1 cellular context compared by ENCODE assay signal in the genomic region with DNA sequence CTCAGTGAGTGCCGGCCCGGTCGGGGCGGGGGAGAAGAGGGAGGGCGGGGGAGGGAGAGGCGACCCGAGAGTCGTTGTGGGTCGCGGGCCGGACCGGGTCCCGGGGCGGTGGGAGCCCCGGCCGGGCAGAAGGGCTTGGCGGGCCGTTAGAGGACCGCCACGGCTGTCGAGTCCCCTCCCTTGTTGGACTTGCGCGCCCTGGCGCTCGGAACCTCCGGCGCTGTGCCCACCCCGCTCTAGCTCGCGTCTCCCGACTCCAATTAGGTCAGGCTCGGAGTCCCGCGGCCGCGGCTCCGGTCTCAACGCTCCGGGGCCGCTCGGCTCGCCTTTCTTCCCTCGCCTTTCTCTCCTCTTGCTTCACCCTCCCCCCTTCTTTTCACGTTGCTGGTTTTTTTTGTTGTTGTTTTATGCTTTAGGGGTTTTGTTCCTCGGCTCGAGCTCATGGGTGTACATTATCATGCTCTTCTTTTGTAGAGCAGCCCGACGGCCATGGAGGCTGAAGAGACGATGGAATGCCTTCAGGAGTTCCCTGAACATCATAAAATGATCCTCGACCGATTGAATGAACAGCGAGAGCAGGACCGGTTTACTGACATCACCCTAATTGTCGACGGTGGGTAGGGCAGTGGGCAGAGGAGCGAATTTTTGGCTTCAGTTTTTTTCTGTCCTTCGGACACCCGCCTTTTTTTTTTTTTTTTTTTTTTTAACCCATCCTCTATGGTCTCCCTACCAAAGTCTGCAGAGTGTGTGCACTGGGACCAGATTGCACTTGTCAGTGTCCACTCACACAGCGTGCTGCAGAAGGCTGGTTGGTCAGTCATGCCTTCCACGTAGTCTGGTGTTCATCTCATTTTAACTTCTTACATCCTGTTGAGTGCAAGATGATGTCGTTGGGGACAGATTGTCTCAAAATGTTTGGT.
TF ChIP-seq lines count a peak whose summit lies in the region.

No MANE protein-coding gene starts in this region.

TF ChIP-seq in K562, 482 proteins besides CTCF, POLR2A, EP300 and RAD21 (continued from another document and continues in another):
- TF ChIP-seq, protein P1, sequence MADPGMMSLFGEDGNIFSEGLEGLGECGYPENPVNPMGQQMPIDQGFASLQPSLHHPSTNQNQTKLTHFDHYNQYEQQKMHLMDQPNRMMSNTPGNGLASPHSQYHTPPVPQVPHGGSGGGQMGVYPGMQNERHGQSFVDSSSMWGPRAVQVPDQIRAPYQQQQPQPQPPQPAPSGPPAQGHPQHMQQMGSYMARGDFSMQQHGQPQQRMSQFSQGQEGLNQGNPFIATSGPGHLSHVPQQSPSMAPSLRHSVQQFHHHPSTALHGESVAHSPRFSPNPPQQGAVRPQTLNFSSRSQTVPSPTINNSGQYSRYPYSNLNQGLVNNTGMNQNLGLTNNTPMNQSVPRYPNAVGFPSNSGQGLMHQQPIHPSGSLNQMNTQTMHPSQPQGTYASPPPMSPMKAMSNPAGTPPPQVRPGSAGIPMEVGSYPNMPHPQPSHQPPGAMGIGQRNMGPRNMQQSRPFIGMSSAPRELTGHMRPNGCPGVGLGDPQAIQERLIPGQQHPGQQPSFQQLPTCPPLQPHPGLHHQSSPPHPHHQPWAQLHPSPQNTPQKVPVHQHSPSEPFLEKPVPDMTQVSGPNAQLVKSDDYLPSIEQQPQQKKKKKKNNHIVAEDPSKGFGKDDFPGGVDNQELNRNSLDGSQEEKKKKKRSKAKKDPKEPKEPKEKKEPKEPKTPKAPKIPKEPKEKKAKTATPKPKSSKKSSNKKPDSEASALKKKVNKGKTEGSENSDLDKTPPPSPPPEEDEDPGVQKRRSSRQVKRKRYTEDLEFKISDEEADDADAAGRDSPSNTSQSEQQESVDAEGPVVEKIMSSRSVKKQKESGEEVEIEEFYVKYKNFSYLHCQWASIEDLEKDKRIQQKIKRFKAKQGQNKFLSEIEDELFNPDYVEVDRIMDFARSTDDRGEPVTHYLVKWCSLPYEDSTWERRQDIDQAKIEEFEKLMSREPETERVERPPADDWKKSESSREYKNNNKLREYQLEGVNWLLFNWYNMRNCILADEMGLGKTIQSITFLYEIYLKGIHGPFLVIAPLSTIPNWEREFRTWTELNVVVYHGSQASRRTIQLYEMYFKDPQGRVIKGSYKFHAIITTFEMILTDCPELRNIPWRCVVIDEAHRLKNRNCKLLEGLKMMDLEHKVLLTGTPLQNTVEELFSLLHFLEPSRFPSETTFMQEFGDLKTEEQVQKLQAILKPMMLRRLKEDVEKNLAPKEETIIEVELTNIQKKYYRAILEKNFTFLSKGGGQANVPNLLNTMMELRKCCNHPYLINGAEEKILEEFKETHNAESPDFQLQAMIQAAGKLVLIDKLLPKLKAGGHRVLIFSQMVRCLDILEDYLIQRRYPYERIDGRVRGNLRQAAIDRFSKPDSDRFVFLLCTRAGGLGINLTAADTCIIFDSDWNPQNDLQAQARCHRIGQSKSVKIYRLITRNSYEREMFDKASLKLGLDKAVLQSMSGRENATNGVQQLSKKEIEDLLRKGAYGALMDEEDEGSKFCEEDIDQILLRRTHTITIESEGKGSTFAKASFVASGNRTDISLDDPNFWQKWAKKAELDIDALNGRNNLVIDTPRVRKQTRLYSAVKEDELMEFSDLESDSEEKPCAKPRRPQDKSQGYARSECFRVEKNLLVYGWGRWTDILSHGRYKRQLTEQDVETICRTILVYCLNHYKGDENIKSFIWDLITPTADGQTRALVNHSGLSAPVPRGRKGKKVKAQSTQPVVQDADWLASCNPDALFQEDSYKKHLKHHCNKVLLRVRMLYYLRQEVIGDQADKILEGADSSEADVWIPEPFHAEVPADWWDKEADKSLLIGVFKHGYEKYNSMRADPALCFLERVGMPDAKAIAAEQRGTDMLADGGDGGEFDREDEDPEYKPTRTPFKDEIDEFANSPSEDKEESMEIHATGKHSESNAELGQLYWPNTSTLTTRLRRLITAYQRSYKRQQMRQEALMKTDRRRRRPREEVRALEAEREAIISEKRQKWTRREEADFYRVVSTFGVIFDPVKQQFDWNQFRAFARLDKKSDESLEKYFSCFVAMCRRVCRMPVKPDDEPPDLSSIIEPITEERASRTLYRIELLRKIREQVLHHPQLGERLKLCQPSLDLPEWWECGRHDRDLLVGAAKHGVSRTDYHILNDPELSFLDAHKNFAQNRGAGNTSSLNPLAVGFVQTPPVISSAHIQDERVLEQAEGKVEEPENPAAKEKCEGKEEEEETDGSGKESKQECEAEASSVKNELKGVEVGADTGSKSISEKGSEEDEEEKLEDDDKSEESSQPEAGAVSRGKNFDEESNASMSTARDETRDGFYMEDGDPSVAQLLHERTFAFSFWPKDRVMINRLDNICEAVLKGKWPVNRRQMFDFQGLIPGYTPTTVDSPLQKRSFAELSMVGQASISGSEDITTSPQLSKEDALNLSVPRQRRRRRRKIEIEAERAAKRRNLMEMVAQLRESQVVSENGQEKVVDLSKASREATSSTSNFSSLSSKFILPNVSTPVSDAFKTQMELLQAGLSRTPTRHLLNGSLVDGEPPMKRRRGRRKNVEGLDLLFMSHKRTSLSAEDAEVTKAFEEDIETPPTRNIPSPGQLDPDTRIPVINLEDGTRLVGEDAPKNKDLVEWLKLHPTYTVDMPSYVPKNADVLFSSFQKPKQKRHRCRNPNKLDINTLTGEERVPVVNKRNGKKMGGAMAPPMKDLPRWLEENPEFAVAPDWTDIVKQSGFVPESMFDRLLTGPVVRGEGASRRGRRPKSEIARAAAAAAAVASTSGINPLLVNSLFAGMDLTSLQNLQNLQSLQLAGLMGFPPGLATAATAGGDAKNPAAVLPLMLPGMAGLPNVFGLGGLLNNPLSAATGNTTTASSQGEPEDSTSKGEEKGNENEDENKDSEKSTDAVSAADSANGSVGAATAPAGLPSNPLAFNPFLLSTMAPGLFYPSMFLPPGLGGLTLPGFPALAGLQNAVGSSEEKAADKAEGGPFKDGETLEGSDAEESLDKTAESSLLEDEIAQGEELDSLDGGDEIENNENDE (IDR thresholded peaks at IDR 0.05; ENCODE audit: low read depth, low read length), result no peak
- TF ChIP-seq MAFK (IDR thresholded peaks at IDR 0.05; ENCODE audit: low read length) (no peak), RUNX1 (IDR thresholded peaks at IDR 0.05; ENCODE audit: low read depth) (no peak), ZNF445 (CRISPR knock-in tag; IDR thresholded peaks at IDR 0.05; ENCODE audit: low read depth) (no peak), TCFL5 (CRISPR knock-in tag; conservative IDR thresholded peaks at IDR 0.05) (no peak), CREBBP (IDR thresholded peaks at IDR 0.05; ENCODE audit: low read depth, low read length) (no peak), NFE2L1 (tag; IDR thresholded peaks at IDR 0.05; ENCODE audit: borderline replicate concordance, low read depth) (no peak), NBN (IDR thresholded peaks at IDR 0.05; ENCODE audit: low read depth) (no peak), HOXB6 (CRISPR knock-in tag; IDR thresholded peaks at IDR 0.05; ENCODE audit: borderline replicate concordance) (peak; percentile 45; the same call in 1 of the 2 replicates), CXXC5 (CRISPR knock-in tag; IDR thresholded peaks at IDR 0.05) (peak; percentile 53; the same call in 1 of the 2 replicates), TEAD1 (CRISPR knock-in tag; IDR thresholded peaks at IDR 0.05) (peak in 1 of 2 experiments; percentile 71; a peak in 1 of 4 replicates), HMGN3 (IDR thresholded peaks at IDR 0.05; ENCODE audit: borderline replicate concordance, extremely low read depth, insufficient read length, low read depth, low read length) (peak; percentile 74), GABPB1 (CRISPR knock-in tag; IDR thresholded peaks at IDR 0.05) (peak; percentile 68), GTF2A2 (tag; IDR thresholded peaks at IDR 0.05) (no peak), TAF7 (tag; IDR thresholded peaks at IDR 0.05) (no peak), KDM1A (IDR thresholded peaks at IDR 0.05) (no peak), YBX1 (IDR thresholded peaks at IDR 0.05) (no peak), RBBP5 (IDR thresholded peaks at IDR 0.05; ENCODE audit: borderline replicate concordance, insufficient read depth, low read length, poor library complexity, severe bottlenecking) (peak; percentile 93), RCOR1 (IDR thresholded peaks at IDR 0.05; ENCODE audit: borderline replicate concordance in 1 of 2, low read depth in 2 of 2, low read length in 2 of 2) (0 out of 4 replicates have a peak, but pooled peaks of 1 of the 2 experiments have one; percentile 2)
- TF ChIP-seq, protein P2, sequence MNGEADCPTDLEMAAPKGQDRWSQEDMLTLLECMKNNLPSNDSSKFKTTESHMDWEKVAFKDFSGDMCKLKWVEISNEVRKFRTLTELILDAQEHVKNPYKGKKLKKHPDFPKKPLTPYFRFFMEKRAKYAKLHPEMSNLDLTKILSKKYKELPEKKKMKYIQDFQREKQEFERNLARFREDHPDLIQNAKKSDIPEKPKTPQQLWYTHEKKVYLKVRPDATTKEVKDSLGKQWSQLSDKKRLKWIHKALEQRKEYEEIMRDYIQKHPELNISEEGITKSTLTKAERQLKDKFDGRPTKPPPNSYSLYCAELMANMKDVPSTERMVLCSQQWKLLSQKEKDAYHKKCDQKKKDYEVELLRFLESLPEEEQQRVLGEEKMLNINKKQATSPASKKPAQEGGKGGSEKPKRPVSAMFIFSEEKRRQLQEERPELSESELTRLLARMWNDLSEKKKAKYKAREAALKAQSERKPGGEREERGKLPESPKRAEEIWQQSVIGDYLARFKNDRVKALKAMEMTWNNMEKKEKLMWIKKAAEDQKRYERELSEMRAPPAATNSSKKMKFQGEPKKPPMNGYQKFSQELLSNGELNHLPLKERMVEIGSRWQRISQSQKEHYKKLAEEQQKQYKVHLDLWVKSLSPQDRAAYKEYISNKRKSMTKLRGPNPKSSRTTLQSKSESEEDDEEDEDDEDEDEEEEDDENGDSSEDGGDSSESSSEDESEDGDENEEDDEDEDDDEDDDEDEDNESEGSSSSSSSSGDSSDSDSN (IDR thresholded peaks at IDR 0.05; ENCODE audit: borderline replicate concordance in 1 of 2, low read depth in 2 of 2, low read length in 2 of 2), result peak; percentile 74 to 80; a peak in 2 of 4 replicates
- TF ChIP-seq, protein P3, sequence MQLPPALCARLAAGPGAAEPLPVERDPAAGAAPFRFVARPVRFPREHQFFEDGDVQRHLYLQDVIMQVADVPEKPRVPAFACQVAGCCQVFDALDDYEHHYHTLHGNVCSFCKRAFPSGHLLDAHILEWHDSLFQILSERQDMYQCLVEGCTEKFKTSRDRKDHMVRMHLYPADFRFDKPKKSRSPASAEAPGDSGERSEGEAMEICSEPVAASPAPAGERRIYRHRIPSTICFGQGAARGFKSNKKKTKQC (CRISPR knock-in tag; IDR thresholded peaks at IDR 0.05), result no peak
- TF ChIP-seq, protein P4, sequence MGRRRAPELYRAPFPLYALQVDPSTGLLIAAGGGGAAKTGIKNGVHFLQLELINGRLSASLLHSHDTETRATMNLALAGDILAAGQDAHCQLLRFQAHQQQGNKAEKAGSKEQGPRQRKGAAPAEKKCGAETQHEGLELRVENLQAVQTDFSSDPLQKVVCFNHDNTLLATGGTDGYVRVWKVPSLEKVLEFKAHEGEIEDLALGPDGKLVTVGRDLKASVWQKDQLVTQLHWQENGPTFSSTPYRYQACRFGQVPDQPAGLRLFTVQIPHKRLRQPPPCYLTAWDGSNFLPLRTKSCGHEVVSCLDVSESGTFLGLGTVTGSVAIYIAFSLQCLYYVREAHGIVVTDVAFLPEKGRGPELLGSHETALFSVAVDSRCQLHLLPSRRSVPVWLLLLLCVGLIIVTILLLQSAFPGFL (CRISPR knock-in tag; IDR thresholded peaks at IDR 0.05), result peak; percentile 79; the same call in 1 of the 2 replicates
- TF ChIP-seq, protein P5, sequence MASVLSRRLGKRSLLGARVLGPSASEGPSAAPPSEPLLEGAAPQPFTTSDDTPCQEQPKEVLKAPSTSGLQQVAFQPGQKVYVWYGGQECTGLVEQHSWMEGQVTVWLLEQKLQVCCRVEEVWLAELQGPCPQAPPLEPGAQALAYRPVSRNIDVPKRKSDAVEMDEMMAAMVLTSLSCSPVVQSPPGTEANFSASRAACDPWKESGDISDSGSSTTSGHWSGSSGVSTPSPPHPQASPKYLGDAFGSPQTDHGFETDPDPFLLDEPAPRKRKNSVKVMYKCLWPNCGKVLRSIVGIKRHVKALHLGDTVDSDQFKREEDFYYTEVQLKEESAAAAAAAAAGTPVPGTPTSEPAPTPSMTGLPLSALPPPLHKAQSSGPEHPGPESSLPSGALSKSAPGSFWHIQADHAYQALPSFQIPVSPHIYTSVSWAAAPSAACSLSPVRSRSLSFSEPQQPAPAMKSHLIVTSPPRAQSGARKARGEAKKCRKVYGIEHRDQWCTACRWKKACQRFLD (CRISPR knock-in tag; IDR thresholded peaks at IDR 0.05), result 0 out of 2 replicates have a peak, but pooled peaks have one; percentile 2
- TF ChIP-seq, protein P6, sequence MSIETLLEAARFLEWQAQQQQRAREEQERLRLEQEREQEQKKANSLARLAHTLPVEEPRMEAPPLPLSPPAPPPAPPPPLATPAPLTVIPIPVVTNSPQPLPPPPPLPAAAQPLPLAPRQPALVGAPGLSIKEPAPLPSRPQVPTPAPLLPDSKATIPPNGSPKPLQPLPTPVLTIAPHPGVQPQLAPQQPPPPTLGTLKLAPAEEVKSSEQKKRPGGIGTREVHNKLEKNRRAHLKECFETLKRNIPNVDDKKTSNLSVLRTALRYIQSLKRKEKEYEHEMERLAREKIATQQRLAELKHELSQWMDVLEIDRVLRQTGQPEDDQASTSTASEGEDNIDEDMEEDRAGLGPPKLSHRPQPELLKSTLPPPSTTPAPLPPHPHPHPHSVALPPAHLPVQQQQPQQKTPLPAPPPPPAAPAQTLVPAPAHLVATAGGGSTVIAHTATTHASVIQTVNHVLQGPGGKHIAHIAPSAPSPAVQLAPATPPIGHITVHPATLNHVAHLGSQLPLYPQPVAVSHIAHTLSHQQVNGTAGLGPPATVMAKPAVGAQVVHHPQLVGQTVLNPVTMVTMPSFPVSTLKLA (conservative IDR thresholded peaks at IDR 0.05), result 0 out of 4 replicates have a peak, but pooled peaks of 1 of the 2 experiments have one; percentile 30
- TF ChIP-seq, protein P7, sequence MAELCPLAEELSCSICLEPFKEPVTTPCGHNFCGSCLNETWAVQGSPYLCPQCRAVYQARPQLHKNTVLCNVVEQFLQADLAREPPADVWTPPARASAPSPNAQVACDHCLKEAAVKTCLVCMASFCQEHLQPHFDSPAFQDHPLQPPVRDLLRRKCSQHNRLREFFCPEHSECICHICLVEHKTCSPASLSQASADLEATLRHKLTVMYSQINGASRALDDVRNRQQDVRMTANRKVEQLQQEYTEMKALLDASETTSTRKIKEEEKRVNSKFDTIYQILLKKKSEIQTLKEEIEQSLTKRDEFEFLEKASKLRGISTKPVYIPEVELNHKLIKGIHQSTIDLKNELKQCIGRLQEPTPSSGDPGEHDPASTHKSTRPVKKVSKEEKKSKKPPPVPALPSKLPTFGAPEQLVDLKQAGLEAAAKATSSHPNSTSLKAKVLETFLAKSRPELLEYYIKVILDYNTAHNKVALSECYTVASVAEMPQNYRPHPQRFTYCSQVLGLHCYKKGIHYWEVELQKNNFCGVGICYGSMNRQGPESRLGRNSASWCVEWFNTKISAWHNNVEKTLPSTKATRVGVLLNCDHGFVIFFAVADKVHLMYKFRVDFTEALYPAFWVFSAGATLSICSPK (IDR thresholded peaks at IDR 0.05; ENCODE audit: borderline replicate concordance), result no peak; the same call in 1 of the 2 replicates
- TF ChIP-seq, protein P8, sequence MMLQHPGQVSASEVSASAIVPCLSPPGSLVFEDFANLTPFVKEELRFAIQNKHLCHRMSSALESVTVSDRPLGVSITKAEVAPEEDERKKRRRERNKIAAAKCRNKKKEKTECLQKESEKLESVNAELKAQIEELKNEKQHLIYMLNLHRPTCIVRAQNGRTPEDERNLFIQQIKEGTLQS (IDR thresholded peaks at IDR 0.05), result no peak
- TF ChIP-seq, protein P8 (CRISPR knock-in tag; conservative IDR thresholded peaks at IDR 0.05), result 0 out of 2 replicates have a peak, but pooled peaks have one; percentile 46
